Comparison of ENCODE assay signal across 2 cellular contexts in the genomic region with DNA sequence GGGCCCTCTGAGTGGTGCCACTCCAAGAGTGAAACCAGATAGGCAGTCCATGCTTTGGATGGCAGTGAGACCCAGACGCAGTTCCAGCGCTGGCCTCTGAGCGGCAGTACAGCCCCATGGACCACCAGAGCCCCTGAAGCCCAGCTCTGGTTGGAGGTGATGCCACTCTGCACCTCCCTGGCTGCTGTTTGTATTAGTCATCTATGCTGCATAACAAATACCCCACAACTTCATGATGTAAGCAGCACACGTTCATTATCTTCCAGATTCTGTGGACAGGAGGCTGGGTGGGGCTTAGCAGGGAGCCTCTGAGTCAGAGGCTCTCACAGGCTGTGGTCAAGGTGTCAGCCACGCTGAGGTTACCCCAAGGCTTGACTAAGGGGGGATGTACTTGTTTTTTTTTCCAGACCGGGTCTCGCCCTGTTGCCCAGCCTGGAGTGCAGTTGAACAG.
A peak's percentile ranks its signal among the peaks of the same experiment; 100 is the strongest.
TF ChIP-seq lines count a peak whose summit lies in the region.

No MANE protein-coding gene starts in this region.

TF ChIP-seq in HCT116, 20 proteins besides CTCF, POLR2A, EP300 and RAD21:
- TF ChIP-seq YY1 (IDR thresholded peaks at IDR 0.05; ENCODE audit: extremely low read depth, insufficient replicate concordance, low read depth, low read length): no peak
- TF ChIP-seq ZFX (IDR thresholded peaks at IDR 0.05): no peak
- TF ChIP-seq SIN3A (IDR thresholded peaks at IDR 0.05; ENCODE audit: low read depth): no peak
- TF ChIP-seq CBX3 (IDR thresholded peaks at IDR 0.05; ENCODE audit: low read depth): peak; percentile 39; the same call in 1 of the 2 replicates

TF ChIP-seq in PFSK-1, 5 proteins besides CTCF, POLR2A, EP300 and RAD21:
- TF ChIP-seq TAF1 (IDR thresholded peaks at IDR 0.05; ENCODE audit: borderline replicate concordance, insufficient read depth, low read length) (no peak), SIN3A (IDR thresholded peaks at IDR 0.05; ENCODE audit: borderline replicate concordance, insufficient read depth, low read length) (no peak), POLR2AphosphoS5 (IDR thresholded peaks at IDR 0.05; ENCODE audit: low read depth, low read length) (no peak), FOXP2 (optimal IDR thresholded peaks at IDR 0.05; ENCODE audit: borderline replicate concordance, extremely low read depth, extremely low read length, insufficient read depth) (peak; percentile 19)
- TF ChIP-seq, protein P1, sequence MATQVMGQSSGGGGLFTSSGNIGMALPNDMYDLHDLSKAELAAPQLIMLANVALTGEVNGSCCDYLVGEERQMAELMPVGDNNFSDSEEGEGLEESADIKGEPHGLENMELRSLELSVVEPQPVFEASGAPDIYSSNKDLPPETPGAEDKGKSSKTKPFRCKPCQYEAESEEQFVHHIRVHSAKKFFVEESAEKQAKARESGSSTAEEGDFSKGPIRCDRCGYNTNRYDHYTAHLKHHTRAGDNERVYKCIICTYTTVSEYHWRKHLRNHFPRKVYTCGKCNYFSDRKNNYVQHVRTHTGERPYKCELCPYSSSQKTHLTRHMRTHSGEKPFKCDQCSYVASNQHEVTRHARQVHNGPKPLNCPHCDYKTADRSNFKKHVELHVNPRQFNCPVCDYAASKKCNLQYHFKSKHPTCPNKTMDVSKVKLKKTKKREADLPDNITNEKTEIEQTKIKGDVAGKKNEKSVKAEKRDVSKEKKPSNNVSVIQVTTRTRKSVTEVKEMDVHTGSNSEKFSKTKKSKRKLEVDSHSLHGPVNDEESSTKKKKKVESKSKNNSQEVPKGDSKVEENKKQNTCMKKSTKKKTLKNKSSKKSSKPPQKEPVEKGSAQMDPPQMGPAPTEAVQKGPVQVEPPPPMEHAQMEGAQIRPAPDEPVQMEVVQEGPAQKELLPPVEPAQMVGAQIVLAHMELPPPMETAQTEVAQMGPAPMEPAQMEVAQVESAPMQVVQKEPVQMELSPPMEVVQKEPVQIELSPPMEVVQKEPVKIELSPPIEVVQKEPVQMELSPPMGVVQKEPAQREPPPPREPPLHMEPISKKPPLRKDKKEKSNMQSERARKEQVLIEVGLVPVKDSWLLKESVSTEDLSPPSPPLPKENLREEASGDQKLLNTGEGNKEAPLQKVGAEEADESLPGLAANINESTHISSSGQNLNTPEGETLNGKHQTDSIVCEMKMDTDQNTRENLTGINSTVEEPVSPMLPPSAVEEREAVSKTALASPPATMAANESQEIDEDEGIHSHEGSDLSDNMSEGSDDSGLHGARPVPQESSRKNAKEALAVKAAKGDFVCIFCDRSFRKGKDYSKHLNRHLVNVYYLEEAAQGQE (IDR thresholded peaks at IDR 0.05; ENCODE audit: insufficient read depth in 1 of 2, low read depth in 2 of 2, low read length in 2 of 2): no peak
TF ChIP-seq in PFSK-1: peak in this region for 1.
